In genomic region chr1:43007377-43008105, GRCh38 we compare ENCODE assay signal across 14 cellular contexts. TPM values are rescaled to one million over a fixed set of nuclear protein-coding genes. Genes with fewer than 3 reads are reported as not detected.
A peak's percentile ranks its signal among the peaks of the same experiment; 100 is the strongest.
DNase-seq lines count a peak whose midpoint lies in the region; ATAC-seq, FAIRE-seq and TF ChIP-seq lines count a peak whose summit lies in the region.
"Had no signal": no experiment of that assay in that cellular context is flagged by ENCODE, and none has a peak within 500 bp of the region (broad histone marks: within the 10 kb centered on the region; RNA-seq: fewer than 3 reads in every experiment).

No MANE protein-coding gene starts in this region.

- 14% methylated on average over 49 of the region's 49 CpGs for WGBS in HUES64
- WGBS in smooth muscle cell (ENCODE audit: low lambda C conversion rate), result 34% methylated on average over 31 of the region's 49 CpGs

- peak overlapping the region; percentile 40 for H3K4me2 ChIP-seq in smooth muscle cell

- H3K4me1 Mint-ChIP-seq in activated T-helper 17 cell treated with anti-CD3 and anti-CD28 coated beads, Interleukin-2, amount 50 U/mL, for 72 hours, result peaks cover 6% of the 10 kb centered on the region

- H3K27ac ChIP-seq in HUES64 (ENCODE audit: low read depth, low read length), result peak overlapping the region; percentile 99
- peak overlapping the region; percentile 84 for H3K27ac ChIP-seq in smooth muscle cell (ENCODE audit: low read depth)
- H3K27ac ChIP-seq: C4-2B, psoas muscle had no signal

- peak overlapping the region; percentile 85 for H3K9ac ChIP-seq in HUES64 (ENCODE audit: low read depth, low read length)
- H3K9ac ChIP-seq in smooth muscle cell (ENCODE audit: low read depth), result no peak overlapping the region

- H3K36me3 ChIP-seq in HUES64 (ENCODE audit: insufficient read depth, low read length), result no peaks in the 10 kb centered on the region
- H3K36me3 ChIP-seq in bronchial epithelial cell (ENCODE audit: control insufficient read depth, insufficient read depth, low read length), result no peaks in the 10 kb centered on the region
- no peaks in the 10 kb centered on the region for H3K36me3 ChIP-seq in smooth muscle cell (ENCODE audit: low read depth)
- H3K36me3 ChIP-seq: MG63, WERI-Rb-1 had no signal

- no peak overlapping the region for H3K27ac Mint-ChIP-seq in activated T-helper 17 cell treated with anti-CD3 and anti-CD28 coated beads, Interleukin-2, amount 50 U/mL, for 72 hours

- H3K9me3 Mint-ChIP-seq in activated T-helper 17 cell treated with anti-CD3 and anti-CD28 coated beads, Interleukin-2, amount 50 U/mL, for 72 hours, result no peaks in the 10 kb centered on the region

- H3K4me3 ChIP-seq in HUES64 (ENCODE audit: low read length) (peak overlapping the region; percentile 20), bronchial epithelial cell (ENCODE audit: low read depth, low read length) (peak overlapping the region; percentile 14), smooth muscle cell (no peak overlapping the region)
- H3K4me3 ChIP-seq: MG63, psoas muscle had no signal

- H3K27me3 ChIP-seq in HUES64 (ENCODE audit: insufficient read depth, low read length), result no peaks in the 10 kb centered on the region
- no peaks in the 10 kb centered on the region for H3K27me3 ChIP-seq in bronchial epithelial cell (ENCODE audit: control insufficient read depth, insufficient read depth, low read length)
- no peaks in the 10 kb centered on the region for H3K27me3 ChIP-seq in smooth muscle cell (ENCODE audit: low read depth)
- H3K27me3 ChIP-seq: MG63 had no signal

- FAIRE-seq in bronchial epithelial cell (lab: Jason Lieb, UNC), result no peak
- FAIRE-seq: G401.6 had no signal

- H3K4me1 ChIP-seq in HUES64 (ENCODE audit: insufficient read depth, low read length) (peaks cover 42% of the 10 kb centered on the region), smooth muscle cell (ENCODE audit: low read depth) (peaks cover 46% of the 10 kb centered on the region)
- H3K4me1 ChIP-seq: psoas muscle had no signal

- no peak for ATAC-seq in activated T-helper 17 cell treated with anti-CD3 and anti-CD28 coated beads, Interleukin-2, amount 50 U/mL, for 72 hours (replicated peaks)
- no peak for ATAC-seq in HG02981 (IDR thresholded peaks at IDR 0.05; ENCODE audit: unreplicated experiment)
- ATAC-seq: psoas muscle, SK-N-SH treated with all-trans-retinoic acid at 6 μM for 48 hours had no signal

- H3K9me3 ChIP-seq in HUES64 (ENCODE audit: insufficient read depth, low read depth, low read length) (no peaks in the 10 kb centered on the region), smooth muscle cell (replicated peaks; ENCODE audit: low read depth) (no peaks in the 10 kb centered on the region)
- H3K9me3 ChIP-seq: MG63, psoas muscle had no signal

- H3K4me3 Mint-ChIP-seq in activated T-helper 17 cell treated with anti-CD3 and anti-CD28 coated beads, Interleukin-2, amount 50 U/mL, for 72 hours, result no peak overlapping the region

- DNase-seq in bronchial epithelial cell (ENCODE audit: low read depth) (peak; percentile 34), left kidney (ENCODE audit: low read depth, low spot score) (peak; percentile 84), smooth muscle cell (lab: John Stamatoyannopoulos, UW; ENCODE audit: unreplicated experiment) (no peak), DMS79 treated with DMSO at 0.1 percent for 48 hours (lab: John Stamatoyannopoulos, UW) (no peak)
- DNase-seq: activated naive CD4-positive, alpha-beta T cell; MG63; psoas muscle; WERI-Rb-1 had no signal

- TF ChIP-seq CTCF in bronchial epithelial cell (IDR thresholded peaks at IDR 0.05; ENCODE audit: insufficient read depth, low read length, severe bottlenecking) (no peak), smooth muscle cell (IDR thresholded peaks at IDR 0.05; ENCODE audit: borderline replicate concordance, insufficient read depth, poor library complexity, severe bottlenecking) (no peak)

- no peaks in the 10 kb centered on the region for H3F3A ChIP-seq in smooth muscle cell (ENCODE audit: low read depth)

- peak overlapping the region; percentile 54 for H2AFZ ChIP-seq in smooth muscle cell (ENCODE audit: low read depth)

- no peaks in the 10 kb centered on the region for H3K36me3 Mint-ChIP-seq in activated T-helper 17 cell treated with anti-CD3 and anti-CD28 coated beads, Interleukin-2, amount 50 U/mL, for 72 hours (ENCODE audit: low read depth)

- no peaks in the 10 kb centered on the region for H4K20me1 ChIP-seq in smooth muscle cell (ENCODE audit: low read depth)

- no peaks in the 10 kb centered on the region for H3K79me2 ChIP-seq in smooth muscle cell (ENCODE audit: low read depth)

- H3K27me3 Mint-ChIP-seq in activated T-helper 17 cell treated with anti-CD3 and anti-CD28 coated beads, Interleukin-2, amount 50 U/mL, for 72 hours, result no peaks in the 10 kb centered on the region

RNA-seq across cellular contexts. Expression of gene SLC2A1, which starts 48.9 kb away (rescaled TPM):
- 201 TPM for polyA plus RNA-seq in HUES64 (2013, experiment 1 of 2)
- 227 TPM for polyA plus RNA-seq in HUES64 (2013, experiment 2 of 2)
- total RNA-seq in bronchial epithelial cell, result 1,197 and 1,905 TPM in 2 replicates
- 749 and 1,091 TPM in 2 replicates for total RNA-seq in smooth muscle cell
- polyA plus RNA-seq in smooth muscle cell, result 275 and 842 TPM in 2 replicates
- total RNA-seq in activated T-helper 17 cell treated with anti-CD3 and anti-CD28 coated beads, Interleukin-2, amount 50 U/mL, for 72 hours, result 100 to 1,000 TPM; 217 to 280 TPM

Comparison
In these comparisons a context has a peak if more than half of its experiments do, and no peak if none do; other contexts are left out.
1. DNase-seq: peak in bronchial epithelial cell (single experiment) and left kidney (single experiment); none in smooth muscle cell (single experiment) and DMS79 treated with DMSO at 0.1 percent for 48 hours (single experiment).